ENCODE assay signal across 8 cellular contexts in genomic region chr17:40647549-40648325, GRCh38.
DNase-seq lines count a peak whose midpoint lies in the region; ATAC-seq and TF ChIP-seq lines count a peak whose summit lies in the region.

TSS of gene SMARCE1 (minus strand) at chr17:40647818. CDS start at chr17:40645802, 2,016 bp downstream.

- H3K9me3 ChIP-seq in Loucy (ENCODE audit: insufficient read depth, low read depth, low read length) = no peaks in the 10 kb centered on the region

- peak within 1 kb of the TSS; percentile 98 for H2AFZ ChIP-seq in Loucy (ENCODE audit: low read length)

- peak within 1 kb of the TSS; percentile 96 for H3K27ac ChIP-seq in substantia nigra (ENCODE audit: low read depth, low read length, poor library complexity, severe bottlenecking)

- peak within 1 kb of the TSS; percentile 96 for H3K9ac ChIP-seq in Loucy (ENCODE audit: low read depth, low read length, poor library complexity, severe bottlenecking)

- H3K4me2 ChIP-seq in Loucy (ENCODE audit: low read depth, low read length, poor library complexity, severe bottlenecking) = peak within 1 kb of the TSS; percentile 96

- H3K79me2 ChIP-seq in Loucy (ENCODE audit: insufficient read depth, low read length) = peaks cover 60% of the 10 kb centered on the region

- H4K20me1 ChIP-seq in Loucy (ENCODE audit: insufficient read depth, low read length, poor library complexity, severe bottlenecking) = peaks cover 45% of the 10 kb centered on the region

- no peaks in the 10 kb centered on the region for H3F3A ChIP-seq in Loucy (ENCODE audit: low read depth)

- no peaks in the 10 kb centered on the region for H3K27me3 ChIP-seq in Loucy (ENCODE audit: insufficient read depth, low read length, poor library complexity, severe bottlenecking)

- no peaks in the 10 kb centered on the region for H3K9me2 ChIP-seq in Loucy (replicated peaks; ENCODE audit: low read depth, low read length)

- ATAC-seq in GM21825 (IDR thresholded peaks at IDR 0.05; ENCODE audit: unreplicated experiment) (peak; percentile 57), SK-N-SH treated with all-trans-retinoic acid at 6 μM for 48 hours (peak; percentile 90)

- peaks cover 9% of the 10 kb centered on the region; the same call in 1 of the 2 replicates for H3K36me3 ChIP-seq in Loucy (ENCODE audit: insufficient read depth, low read length)

- H3K4me1 ChIP-seq in Loucy (ENCODE audit: insufficient read depth, low read length, poor library complexity, severe bottlenecking) = peaks cover 52% of the 10 kb centered on the region

- TF ChIP-seq CTCF in Loucy (conservative IDR thresholded peaks at IDR 0.05; ENCODE audit: low read length) = no peak

- peak within 1 kb of the TSS; percentile 91 for H3K4me3 ChIP-seq in Loucy (ENCODE audit: low read length, poor library complexity, severe bottlenecking)

- DNase-seq in DMS153 (lab: John Stamatoyannopoulos, UW) (peak; percentile 69), globus pallidus (ENCODE audit: low spot score) (peak; percentile 64), nucleus accumbens (lab: John Stamatoyannopoulos, UW) (peak in 49 of 56 donors; percentile 16 to 91 (median 67)), substantia nigra (lab: John Stamatoyannopoulos, UW) (peak in 44 of 49 donors; percentile 18 to 87 (median 54))
- DNase-seq in activated naive CD4-positive, alpha-beta T cell treated with anti-CD3 and anti-CD28 coated beads, Interleukin-2, amount 50 U/mL, for 16 hours = peak; percentile 72

TF ChIP-seq in SK-N-SH treated with all-trans-retinoic acid at 6 μM for 48 hours, 23 proteins besides CTCF, POLR2A, EP300 and RAD21:
- TF ChIP-seq ZFP3 (CRISPR knock-in tag; IDR thresholded peaks at IDR 0.05) (0 out of 2 replicates have a peak, but pooled peaks have one; percentile 46), CREB5 (CRISPR knock-in tag; IDR thresholded peaks at IDR 0.05; ENCODE audit: low read depth) (peak; percentile 23; the same call in 1 of the 2 replicates), ZC3H10 (CRISPR knock-in tag; IDR thresholded peaks at IDR 0.05) (no peak)

Comparison
In these comparisons a context has a peak if more than half of its experiments do, and no peak if none do; other contexts are left out.
1. Peak in every context shown above with its lines: DNase-seq, ATAC-seq, H3K4me3 ChIP-seq and H3K27ac ChIP-seq.